Comparison of ENCODE assay signal across 7 cellular contexts in genomic region chr5:42756630-42757601, GRCh38.
DNase-seq lines count a peak whose midpoint lies in the region; ATAC-seq and TF ChIP-seq lines count a peak whose summit lies in the region.

A gene with protein sequence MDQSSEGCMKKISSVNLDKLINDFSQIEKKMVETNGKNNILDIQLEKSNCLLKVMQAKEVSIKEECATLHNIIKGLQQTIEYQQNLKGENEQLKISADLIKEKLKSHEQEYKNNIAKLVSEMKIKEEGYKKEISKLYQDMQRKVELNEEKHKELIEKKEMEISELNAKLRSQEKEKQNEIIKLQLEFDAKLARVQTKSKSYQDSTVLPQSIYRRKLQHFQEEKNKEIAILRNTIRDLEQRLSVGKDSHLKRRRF (plus strand): TSS chr5:42756818. CDS start chr5:42759122, 2,304 bp downstream.

- no peak for TF ChIP-seq CTCF in epithelial cell of esophagus (IDR thresholded peaks at IDR 0.05; ENCODE audit: insufficient read depth, low read depth, low read length, missing control alignments)

- no peaks in the 10 kb centered on the region for H3K4me1 ChIP-seq in neuron (ENCODE audit: insufficient read depth, low read length)

- no peak within 1 kb of the TSS for H2AFZ ChIP-seq in neuron (ENCODE audit: low read depth, low read length)

- H3K36me3 ChIP-seq in neuron (ENCODE audit: insufficient read depth, low read length) = no peaks in the 10 kb centered on the region

- DNase-seq in activated CD8-positive, alpha-beta memory T cell treated with anti-CD3 and anti-CD28 coated beads for 1 hour (ENCODE audit: extremely low read depth in 1 of 2, low read depth in 1 of 2) = peak; percentile 20 to 30
- DNase-seq in epithelial cell of esophagus (ENCODE audit: low read depth) (peak; percentile 4), superior temporal gyrus (ENCODE audit: extremely low spot score) (peak; percentile 42), NCI-H2107 (lab: John Stamatoyannopoulos, UW) (no peak)

- H3K9me3 ChIP-seq in neuron (ENCODE audit: low read length) = no peaks in the 10 kb centered on the region

- peak within 1 kb of the TSS; percentile 23 for H3K4me3 ChIP-seq in epithelial cell of esophagus (ENCODE audit: low read length)
- peak within 1 kb of the TSS; percentile 39 for H3K4me3 ChIP-seq in neuron (ENCODE audit: low read length)

- H3K27me3 ChIP-seq in neuron (ENCODE audit: insufficient read depth, low read length) = no peaks in the 10 kb centered on the region

- ATAC-seq in GM19452 (IDR thresholded peaks at IDR 0.05; ENCODE audit: unreplicated experiment) = peak; percentile 91
- ATAC-seq in HG03571 (IDR thresholded peaks at IDR 0.05; ENCODE audit: unreplicated experiment) = peak; percentile 74
